ENCODE assay signal across 17 cellular contexts in the genomic region with DNA sequence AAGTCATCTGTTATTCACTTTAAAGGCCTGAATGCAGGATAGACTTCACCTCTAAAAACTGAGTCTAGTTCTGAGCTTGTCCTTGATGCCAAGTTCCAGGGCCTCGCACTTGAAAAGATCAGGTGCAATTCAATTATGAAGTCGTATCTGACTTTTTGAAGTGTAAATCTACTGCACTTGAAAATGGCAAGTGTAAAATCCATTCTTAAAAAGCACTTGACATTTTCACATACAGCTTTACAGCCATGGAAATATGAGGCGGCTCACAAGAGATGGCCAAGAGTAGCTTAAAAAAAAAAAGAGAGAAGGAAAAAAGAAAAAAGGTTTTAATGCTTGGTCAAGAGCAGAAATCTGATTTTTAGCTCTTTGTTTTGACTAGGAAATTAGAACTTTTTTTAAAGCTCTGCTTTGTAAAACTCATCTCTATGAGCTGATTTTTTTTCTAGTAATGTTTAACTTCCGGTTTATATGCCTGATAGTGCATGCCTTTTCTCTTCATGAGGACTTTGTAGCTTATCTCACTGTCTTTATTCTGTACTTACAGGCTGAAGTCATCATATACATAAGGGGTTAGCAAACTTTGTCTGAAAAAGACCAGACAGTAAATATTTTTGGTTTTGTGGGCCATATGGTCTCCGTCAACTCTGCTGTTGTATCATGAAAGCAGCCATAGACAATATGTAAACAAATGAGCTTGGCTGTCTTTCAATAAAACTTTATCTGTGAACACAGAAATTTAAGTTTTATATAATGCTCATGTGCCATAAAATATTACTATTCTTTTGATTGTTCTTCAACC.
"Had no signal": no experiment of that assay in that cellular context is flagged by ENCODE, and none has a peak within 500 bp of the region (broad histone marks: within the 10 kb centered on the region; RNA-seq: fewer than 3 reads in every experiment).

No MANE protein-coding gene starts in this region.

- H3K27ac ChIP-seq: adrenal gland, colonic mucosa, foreskin keratinocyte, heart right ventricle, pancreas, spleen, thoracic aorta, upper lobe of right lung had no signal

- ATAC-seq: activated CD8-positive, alpha-beta T cell treated with anti-CD3 and anti-CD28 coated beads for 36 hours; foreskin keratinocyte; heart right ventricle; left cardiac atrium; pancreas; sciatic nerve; stimulated activated naive CD8-positive, alpha-beta T cell treated with anti-CD3 and anti-CD28 coated beads, Interleukin-15, amount 100 ng/mL, for 72 hours; upper lobe of right lung had no signal

- DNase-seq: activated B cell treated with CpG ODN at 0.5 μM for 24 hours; activated CD4-positive, alpha-beta T cell treated with anti-CD3 and anti-CD28 coated beads for 48 hours; activated CD8-positive, alpha-beta T cell treated with anti-CD3 and anti-CD28 coated beads for 36 hours; activated effector memory CD4-positive, alpha-beta T cell treated with anti-CD3 and anti-CD28 coated beads, Interleukin-2, amount 50 U/mL, for 16 hours; activated T-cell treated with anti-CD3 and anti-CD28 coated beads, Interleukin-2, amount 50 U/mL, for 48 hours; adrenal gland; colonic mucosa; foreskin keratinocyte; heart right ventricle; left cardiac atrium; pancreas; spleen; stimulated activated naive CD8-positive, alpha-beta T cell treated with anti-CD3 and anti-CD28 coated beads, Interleukin-15, amount 100 ng/mL, for 72 hours; upper lobe of right lung had no signal

- H3K36me3 ChIP-seq: adrenal gland, colonic mucosa, heart right ventricle, pancreas, spleen, thoracic aorta, upper lobe of right lung had no signal

- H3K4me3 ChIP-seq: adrenal gland, colonic mucosa, heart right ventricle, lung, pancreas, spleen, thoracic aorta, upper lobe of right lung had no signal

- H3K27me3 ChIP-seq: adrenal gland, colonic mucosa, foreskin keratinocyte, heart right ventricle, pancreas, spleen, upper lobe of right lung had no signal

- H3K9me3 ChIP-seq: adrenal gland, colonic mucosa, pancreas, spleen, thoracic aorta, upper lobe of right lung had no signal

- H3K4me1 ChIP-seq: adrenal gland, colonic mucosa, foreskin keratinocyte, heart right ventricle, pancreas, spleen, upper lobe of right lung had no signal
